In genomic region chr12:103964805-103965204, GRCh38 we compare ENCODE assay signal across 8 cellular contexts. TPM values are rescaled to one million over a fixed set of nuclear protein-coding genes. Genes with fewer than 3 reads are reported as not detected.
DNase-seq lines count a peak whose midpoint lies in the region; ATAC-seq and TF ChIP-seq lines count a peak whose summit lies in the region.

No MANE protein-coding gene starts in this region.

- H3K4me2 ChIP-seq in PC-3 (ENCODE audit: low read length), result peak overlapping the region; percentile 97

- H3K79me2 ChIP-seq in PC-3 (ENCODE audit: low read length), result peaks cover 64% of the 10 kb centered on the region

- no peak for TF ChIP-seq CTCF in PC-3 (conservative IDR thresholded peaks at IDR 0.05; ENCODE audit: low read depth, low read length)
- no peak for TF ChIP-seq CTCF in epithelial cell of esophagus (IDR thresholded peaks at IDR 0.05; ENCODE audit: insufficient read depth, low read depth, low read length, missing control alignments)
- no peak for TF ChIP-seq CTCF in neutrophil (IDR thresholded peaks at IDR 0.05)

- no TSS peak for BruUV-seq in PC-3 (replicated peaks; lab: Mats Ljungman, UMichigan)

- no peak for ATAC-seq in PC-3

- no peaks in the 10 kb centered on the region for H3K9me2 ChIP-seq in PC-3 (replicated peaks; ENCODE audit: low read length)

- no peaks in the 10 kb centered on the region for H3F3A ChIP-seq in PC-3 (ENCODE audit: low read length, unreplicated experiment)

- H3K4me3 ChIP-seq in CD4-positive, alpha-beta memory T cell (ENCODE audit: low read length in 2 of 2), result peak overlapping the region; percentile 65 to 99
- H3K4me3 ChIP-seq in PC-3 (ENCODE audit: low read length) (peak overlapping the region; percentile 91), epithelial cell of esophagus (ENCODE audit: low read length) (peak overlapping the region; percentile 73), neutrophil (ENCODE audit: low read depth in 1 of 2, low read length in 1 of 2) (peak overlapping the region; percentile 59 to 99)

- H3K4me1 ChIP-seq in CD4-positive, alpha-beta memory T cell (ENCODE audit: insufficient read depth, low read length), result peaks cover 47% of the 10 kb centered on the region
- H3K4me1 ChIP-seq in PC-3 (ENCODE audit: insufficient read depth, low read length) (peaks cover 42% of the 10 kb centered on the region), neutrophil (ENCODE audit: control insufficient read depth in 1 of 2, insufficient read depth in 1 of 2, low read depth in 1 of 2, low read length in 1 of 2) (peaks cover 17 to 20% of the 10 kb centered on the region in 2 experiments)

- no peak for DNase-seq in CD4-positive, alpha-beta memory T cell
- DNase-seq in PC-3 (no peak), epithelial cell of esophagus (ENCODE audit: low read depth) (no peak), NCI-H226 (no peak), NCI-H146 (lab: John Stamatoyannopoulos, UW) (no peak), SIG-M5 treated with dmso at 0.1 percent for 504 hours (lab: John Stamatoyannopoulos, UW; ENCODE audit: unreplicated experiment) (no peak), NCI-H1417 (lab: John Stamatoyannopoulos, UW) (no peak)

- H3K9me3 ChIP-seq in CD4-positive, alpha-beta memory T cell (ENCODE audit: control insufficient read depth in 1 of 2, low read length in 2 of 2), result no peaks in the 10 kb centered on the region
- H3K9me3 ChIP-seq in PC-3 (ENCODE audit: low read length) (no peaks in the 10 kb centered on the region), neutrophil (no peaks in the 10 kb centered on the region)

- H3K27ac ChIP-seq in CD4-positive, alpha-beta memory T cell (ENCODE audit: low read depth, low read length), result peak overlapping the region; percentile 84
- no peak overlapping the region; the same call in 1 of the 2 replicates for H3K27ac ChIP-seq in PC-3 (ENCODE audit: low read length)
- H3K27ac ChIP-seq in neutrophil, result peak overlapping the region; percentile 91

- peak overlapping the region; percentile 97 to 100 (median 99) for H3K27ac Mint-ChIP-seq in CD4-positive, alpha-beta memory T cell

- no peaks in the 10 kb centered on the region for H3K36me3 ChIP-seq in CD4-positive, alpha-beta memory T cell (ENCODE audit: insufficient read depth, low read length)
- H3K36me3 ChIP-seq in PC-3 (ENCODE audit: low read depth, low read length) (peaks cover 2% of the 10 kb centered on the region; the same call in 1 of the 2 replicates), neutrophil (no peaks in the 10 kb centered on the region)

- CTCF ChIA-PET in CD4-positive, alpha-beta memory T cell (lab: Charles Lee; ENCODE audit: partially characterized antibody), result interaction anchor here (2.1 to 3.1 kb wide), 3 partner anchors 10 to 35 kb away, joined by 7 to 32 read pairs (median 10); partner anchors contain the start of gene HSP90B1
- CTCF ChIA-PET in PC-3 (lab: Charles Lee), result no interaction called here

- H3K4me3 Mint-ChIP-seq in CD4-positive, alpha-beta memory T cell, result peak overlapping the region; percentile 98 to 99 (median 98)

- intact Hi-C loops in CD4-positive, alpha-beta memory T cell (cut with micrococcal nuclease), result loop anchor here (1.0 to 5.0 kb wide), 6 partner anchors 8 to 322 kb away; partner anchors contain the start of genes HSP90B1, NFYB and NT5DC3
- intact Hi-C loops in PC-3 (cut with micrococcal nuclease), result loop anchor here (1.0 to 10.0 kb wide), 3 partner anchors 8 to 1140 kb away; partner anchors contain the start of gene WASHC4

- POLR2A ChIA-PET in CD4-positive, alpha-beta memory T cell (lab: Charles Lee; ENCODE audit: partially characterized antibody), result interaction anchor here (0.8 to 3.3 kb wide), 12 partner anchors 9 to 1168 kb away, joined by 3 to 210 read pairs (median 6); partner anchors contain the start of genes HCFC2, HSP90B1 and NFYB
- POLR2A ChIA-PET in PC-3 (lab: Charles Lee; ENCODE audit: unreplicated experiment), result interaction anchor here (0.7 to 1.3 kb wide), 2 partner anchors 8 to 173 kb away, joined by 3 to 8 read pairs; partner anchors contain the start of gene NFYB

- H3K4me1 Mint-ChIP-seq in CD4-positive, alpha-beta memory T cell, result peaks cover 28 to 60% (median 49%) of the 10 kb centered on the region in 4 donors

- H2AFZ ChIP-seq in PC-3 (ENCODE audit: low read length), result peak overlapping the region; percentile 93

- H3K27me3 ChIP-seq in CD4-positive, alpha-beta memory T cell (ENCODE audit: insufficient read depth, low read length), result no peaks in the 10 kb centered on the region
- H3K27me3 ChIP-seq in PC-3 (ENCODE audit: low read length) (no peaks in the 10 kb centered on the region), neutrophil (no peaks in the 10 kb centered on the region)

- H3K9me3 Mint-ChIP-seq in CD4-positive, alpha-beta memory T cell, result no peaks in the 10 kb centered on the region

- H3K27me3 Mint-ChIP-seq in CD4-positive, alpha-beta memory T cell, result no peaks in the 10 kb centered on the region

- H3K36me3 Mint-ChIP-seq in CD4-positive, alpha-beta memory T cell, result peaks cover 5 to 28% of the 10 kb centered on the region in 2 donors

- H3K9ac ChIP-seq in PC-3 (ENCODE audit: low read length), result peak overlapping the region; percentile 94

- peaks cover 25% of the 10 kb centered on the region; the same call in 1 of the 2 replicates for H4K20me1 ChIP-seq in PC-3 (ENCODE audit: low read length)

RNA-seq across cellular contexts. Expression of gene TDG, which starts 0.9 kb away (rescaled TPM):
- total RNA-seq in CD4-positive, alpha-beta memory T cell, result 10 to 100 TPM; 35.1 to 38.3 TPM
- 10 to 100 TPM; 12.9 to 19.3 TPM for polyA plus RNA-seq in CD4-positive, alpha-beta memory T cell
- total RNA-seq in PC-3 (2014; rRNA removed), result 35.0 and 45.6 TPM in 2 replicates

RNA-seq across cellular contexts. Expression of gene HSP90B1, which starts 34.6 kb away (rescaled TPM):
- total RNA-seq in CD4-positive, alpha-beta memory T cell, result 100 to 1,000 TPM; 515 to 534 TPM
- polyA plus RNA-seq in CD4-positive, alpha-beta memory T cell, result 100 to 1,000 TPM; 199 to 253 TPM
- total RNA-seq in PC-3 (2014; rRNA removed), result 476 and 593 TPM in 2 replicates
